ENCODE assay signal across 18 cellular contexts in the genomic region with DNA sequence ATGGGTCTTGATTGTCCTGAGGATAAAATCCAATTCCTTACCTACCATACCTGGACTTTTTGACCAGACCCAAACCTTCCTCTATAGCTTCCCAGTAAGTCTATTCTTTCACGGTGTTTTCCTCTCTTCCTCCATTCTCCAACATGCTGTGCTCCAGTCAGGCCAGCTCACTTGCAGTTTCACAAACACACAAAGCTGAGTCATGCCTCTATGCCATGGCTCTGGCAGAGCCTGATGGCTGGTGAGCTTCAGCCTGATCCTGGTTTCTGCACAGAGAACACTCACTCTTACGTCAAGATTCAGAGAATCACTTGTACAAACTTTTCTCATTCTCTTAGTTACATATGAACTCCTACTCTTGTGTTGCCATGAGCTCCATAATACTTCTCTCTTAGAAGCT. TPM values are rescaled to one million over a fixed set of nuclear protein-coding genes. Genes with fewer than 3 reads are reported as not detected.
DNase-seq lines count a peak whose midpoint lies in the region; ATAC-seq, FAIRE-seq and TF ChIP-seq lines count a peak whose summit lies in the region.
"Had no signal": no experiment of that assay in that cellular context is flagged by ENCODE, and none has a peak within 500 bp of the region (broad histone marks: within the 10 kb centered on the region; RNA-seq: fewer than 3 reads in every experiment).

No MANE protein-coding gene starts in this region.

- no peaks in the 10 kb centered on the region for H3K9me3 Mint-ChIP-seq in naive B cell
- H3K9me3 Mint-ChIP-seq: activated T-cell treated with anti-CD3 and anti-CD28 coated beads, Interleukin-2, amount 50 U/mL, for 4 hours had no signal

- in situ Hi-C loops in GM12878 (cut with MboI), result no loop called here

- H4K20me1 ChIP-seq in GM12878 (ENCODE audit: control insufficient read depth, insufficient read depth), result no peaks in the 10 kb centered on the region

- no peak overlapping the region for H3K9ac ChIP-seq in GM12878 (ENCODE audit: control insufficient read depth, insufficient read depth, low read length)

- WGBS in GM12878 (ENCODE audit: insufficient coverage, insufficient replicate concordance, low lambda C conversion rate, missing lambda C conversion rate), result 71% methylated on average over 2 of the region's 2 CpGs

- no peak overlapping the region for H3K27ac ChIP-seq in GM12878 (ENCODE audit: control insufficient read depth, insufficient read depth)
- H3K27ac ChIP-seq: body of pancreas, gastroesophageal sphincter, Peyer's patch had no signal

- H3K4me1 Mint-ChIP-seq in naive B cell, result peaks cover 43 to 55% (median 43%) of the 10 kb centered on the region in 3 donors
- H3K4me1 Mint-ChIP-seq: activated CD4-positive, alpha-beta T cell treated with anti-CD3 and anti-CD28 coated beads for 36 hours had no signal

- H3K27ac Mint-ChIP-seq in naive B cell, result peak overlapping the region in 5 of 6 donors; percentile 8 to 88 (median 48)
- H3K27ac Mint-ChIP-seq: activated CD4-positive, alpha-beta T cell treated with anti-CD3 and anti-CD28 coated beads for 36 hours had no signal

- peak; percentile 61 for DNase-seq in DMS53 (lab: John Stamatoyannopoulos, UW)
- DNase-seq in LoVo (ENCODE audit: low spot score), result peak; percentile 9
- DNase-seq in GM12878 (ENCODE audit: low read depth, low spot score), result no peak
- no peak for DNase-seq in naive B cell
- DNase-seq in HuH-7 (ENCODE audit: low spot score), result no peak
- DNase-seq in AG08396 (ENCODE audit: low spot score), result no peak
- DNase-seq: activated CD4-positive, alpha-beta T cell treated with anti-CD3 and anti-CD28 coated beads for 36 hours; activated T-cell treated with anti-CD3 and anti-CD28 coated beads, Interleukin-2, amount 50 U/mL, for 4 hours; body of pancreas; C1 segment of cervical spinal cord; kidney; NCI-H2227 treated with DMSO at 0.1 percent for 48 hours; Peyer's patch; stimulated activated CD4-positive, alpha-beta T cell treated with anti-CD3 and anti-CD28 coated beads, Interleukin-2, amount 100 ng/mL, for 24 hours had no signal

- no peak for FAIRE-seq in GM12878 (lab: Jason Lieb, UNC)
- FAIRE-seq: kidney had no signal

- BruUV-seq in GM12878 (replicated peaks; lab: Mats Ljungman, UMichigan), result no TSS peak

- POLR2A ChIA-PET in GM12878 (lab: Charles Lee), result interaction anchor here (0.8 kb wide), 1 partner anchor 15 kb away, joined by 3 read pairs; no protein-coding TSS in a partner anchor

- no peak overlapping the region for H3K4me2 ChIP-seq in GM12878 (ENCODE audit: control insufficient read depth, insufficient read depth)

- no peak for TF ChIP-seq POLR2A in GM12878 (IDR thresholded peaks at IDR 0.05; ENCODE audit: low read depth, low read length)

- H3K27me3 Mint-ChIP-seq in naive B cell, result no peaks in the 10 kb centered on the region

- no peak for TF ChIP-seq EP300 in GM12878 (IDR thresholded peaks at IDR 0.05; ENCODE audit: borderline replicate concordance in 1 of 2, control insufficient read depth in 1 of 2, low read depth in 2 of 2, low read length in 2 of 2)

- no peak overlapping the region for H3K4me3 ChIP-seq in GM12878
- H3K4me3 ChIP-seq: body of pancreas, gastroesophageal sphincter, Peyer's patch had no signal

- RAD21 ChIA-PET in GM12878 (lab: Charles Lee; ENCODE audit: unreplicated experiment), result no interaction called here

- peak overlapping the region in 2 of 8 donors; percentile 6 to 12 for H3K4me3 Mint-ChIP-seq in naive B cell
- H3K4me3 Mint-ChIP-seq: activated CD4-positive, alpha-beta T cell treated with anti-CD3 and anti-CD28 coated beads for 36 hours; activated T-cell treated with anti-CD3 and anti-CD28 coated beads, Interleukin-2, amount 50 U/mL, for 4 hours had no signal

- SMC1A ChIA-PET in GM12878 (lab: Charles Lee; ENCODE audit: uncharacterized antibody, unreplicated experiment), result interaction anchor here (1.3 kb wide), 1 partner anchor 60 kb away, joined by 3 read pairs; no protein-coding TSS in a partner anchor

- no peaks in the 10 kb centered on the region for H3K9me3 ChIP-seq in GM12878 (replicated peaks; ENCODE audit: control insufficient read depth, insufficient read depth, low read length)
- H3K9me3 ChIP-seq: body of pancreas, gastroesophageal sphincter, Peyer's patch had no signal

- intact Hi-C loops in GM12878 (cut with micrococcal nuclease; ENCODE audit: unreplicated experiment), result no loop called here

- no peak for TF ChIP-seq RAD21 in GM12878 (IDR thresholded peaks at IDR 0.05; ENCODE audit: insufficient read depth, low read depth, low read length)

- TF ChIP-seq CTCF in GM12878 (IDR thresholded peaks at IDR 0.05 in 2 of 3, conservative IDR thresholded peaks at IDR 0.05 in 1 of 3; ENCODE audit: control insufficient read depth in 2 of 3, extremely low read depth in 1 of 3, insufficient read depth in 1 of 3, low read depth in 3 of 3, low read length in 3 of 3), result no peak

- H3K36me3 Mint-ChIP-seq in naive B cell, result no peaks in the 10 kb centered on the region

- H3K27me3 ChIP-seq in GM12878 (replicated peaks in 1 of 2; ENCODE audit: control insufficient read depth in 2 of 2, insufficient read depth in 2 of 2, low read length in 1 of 2), result no peaks in the 10 kb centered on the region; a peak in 1 of 4 replicates
- H3K27me3 ChIP-seq: body of pancreas, Peyer's patch had no signal

- CTCF ChIA-PET in GM12878 (lab: Yijun Ruan, JAX), result interaction anchor here (1.2 kb wide), 1 partner anchor 15 kb away, joined by 4 read pairs; no protein-coding TSS in a partner anchor

- H3K79me2 ChIP-seq in GM12878 (ENCODE audit: control insufficient read depth, insufficient read depth, low read length), result no peaks in the 10 kb centered on the region

- ATAC-seq in GM12878 (no peak), naive B cell (ENCODE audit: low read depth in 2 of 2) (no peak), GM19397 (IDR thresholded peaks at IDR 0.05; ENCODE audit: unreplicated experiment) (no peak), HG03520 (IDR thresholded peaks at IDR 0.05; ENCODE audit: unreplicated experiment) (no peak)
- ATAC-seq: activated CD4-positive, alpha-beta T cell treated with anti-CD3 and anti-CD28 coated beads for 36 hours; activated T-cell treated with anti-CD3 and anti-CD28 coated beads, Interleukin-2, amount 50 U/mL, for 4 hours; body of pancreas; gastroesophageal sphincter had no signal

- H2AFZ ChIP-seq in GM12878 (ENCODE audit: control insufficient read depth, low read depth, low read length), result peak overlapping the region; percentile 11

- H3K36me3 ChIP-seq in GM12878 (ENCODE audit: control insufficient read depth in 2 of 2, insufficient read depth in 2 of 2, low read length in 1 of 2), result no peaks in the 10 kb centered on the region
- H3K36me3 ChIP-seq: gastroesophageal sphincter, Peyer's patch had no signal

- H3K4me1 ChIP-seq in GM12878 (ENCODE audit: control insufficient read depth, insufficient read depth, low read length), result peaks cover 13% of the 10 kb centered on the region
- H3K4me1 ChIP-seq: body of pancreas, gastroesophageal sphincter, Peyer's patch had no signal

TF ChIP-seq in GM12878, 131 proteins besides CTCF, POLR2A, EP300 and RAD21:
- TF ChIP-seq, protein P1, sequence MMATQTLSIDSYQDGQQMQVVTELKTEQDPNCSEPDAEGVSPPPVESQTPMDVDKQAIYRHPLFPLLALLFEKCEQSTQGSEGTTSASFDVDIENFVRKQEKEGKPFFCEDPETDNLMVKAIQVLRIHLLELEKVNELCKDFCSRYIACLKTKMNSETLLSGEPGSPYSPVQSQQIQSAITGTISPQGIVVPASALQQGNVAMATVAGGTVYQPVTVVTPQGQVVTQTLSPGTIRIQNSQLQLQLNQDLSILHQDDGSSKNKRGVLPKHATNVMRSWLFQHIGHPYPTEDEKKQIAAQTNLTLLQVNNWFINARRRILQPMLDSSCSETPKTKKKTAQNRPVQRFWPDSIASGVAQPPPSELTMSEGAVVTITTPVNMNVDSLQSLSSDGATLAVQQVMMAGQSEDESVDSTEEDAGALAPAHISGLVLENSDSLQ (IDR thresholded peaks at IDR 0.05), result no peak
TF ChIP-seq in GM12878: peak in this region for 0.

RNA-seq across cellular contexts. Expression of a gene that starts 27.7 kb away (rescaled TPM):
- total RNA-seq in GM12878 (2013; cell fraction: nucleolus; rRNA removed), result 196 and 209 TPM in 2 replicates
- 45.7 and 45.9 TPM in 2 replicates for total RNA-seq in GM12878 (2014; rRNA removed)
- total RNA-seq in GM12878 (2014; rRNA removed; fragmentation: Illumina TruSeq; extraction: Trizol), result 27.3 and 28.1 TPM in 2 replicates
- 118 and 123 TPM in 2 replicates for total RNA-seq in GM12878 (2021)
- 24.5 TPM for polyA plus RNA-seq in GM12878 (2011; ENCODE audit: low read depth)
- polyA plus RNA-seq in GM12878 (2011; rRNA removed), result 12.7 and 23.6 TPM in 2 replicates
- polyA plus RNA-seq in GM12878 (2011; cell fraction: cytosol; rRNA removed), result 26.7 and 29.9 TPM in 2 replicates
- 57.1 and 80.5 TPM in 2 replicates for polyA plus RNA-seq in GM12878 (2011; cell fraction: nucleus; rRNA removed)
- 41.7 and 47.1 TPM in 2 replicates for polyA plus RNA-seq in GM12878 (2012)
- polyA plus RNA-seq in GM12878 (2014; fragmentation: Illumina TruSeq; extraction: Trizol), result 29.9 and 48.1 TPM in 2 replicates
- 1 to 10 TPM; 2.2 to 2.4 TPM for polyA plus RNA-seq in GM12878 (2014; fragmentation: Nextera tagmentation; extraction: Ambion mirVana)
- 36.8 and 44.5 TPM in 2 replicates for polyA plus RNA-seq in GM12878 (2014; rRNA removed)
- polyA plus RNA-seq in GM12878 (2016; fragmentation: Nextera tagmentation; extraction: Ambion mirVana), result 10 to 100 TPM; 31.2 to 32.6 TPM
- polyA minus RNA-seq in GM12878 (2011; rRNA and poly(A)+ RNA removed), result 57.6 and 59.1 TPM in 2 replicates
- polyA minus RNA-seq in GM12878 (2011; cell fraction: cytosol; rRNA and poly(A)+ RNA removed), result 23.0 and 30.2 TPM in 2 replicates
- polyA minus RNA-seq in GM12878 (2011; cell fraction: nucleus; rRNA and poly(A)+ RNA removed), result 66.4 and 122 TPM in 2 replicates
- polyA plus RNA-seq in naive B cell (ENCODE audit: low read depth in 6 of 6), result 10 to 100 TPM; 17.1 to 83.5 (median 45.3) TPM
- total RNA-seq: M059J had no signal

RNA-seq across cellular contexts. Expression of a gene that starts 58.6 kb away (rescaled TPM):
- total RNA-seq in GM12878 (2013; cell fraction: nucleolus; rRNA removed), result 289 and 299 TPM in 2 replicates
- total RNA-seq in GM12878 (2014; rRNA removed) (42.9 and 48.0 TPM in 2 replicates), GM12878 (2014; rRNA removed; fragmentation: Illumina TruSeq; extraction: Trizol) (73.6 and 75.8 TPM in 2 replicates), GM12878 (2021) (45.8 and 49.9 TPM in 2 replicates)
- polyA plus RNA-seq in GM12878 (2011; ENCODE audit: low read depth), result 22.6 TPM
- polyA plus RNA-seq in GM12878 (2011; rRNA removed) (178 and 200 TPM in 2 replicates), GM12878 (2014; fragmentation: Illumina TruSeq; extraction: Trizol) (87.6 and 112 TPM in 2 replicates), GM12878 (2014; fragmentation: Nextera tagmentation; extraction: Ambion mirVana) (10 to 100 TPM; 58.6 to 60.8 TPM), GM12878 (2014; rRNA removed) (34.2 and 45.1 TPM in 2 replicates), GM12878 (2016; fragmentation: Nextera tagmentation; extraction: Ambion mirVana) (10 to 100 TPM; 46.2 to 48.1 TPM), naive B cell (ENCODE audit: low read depth in 6 of 6) (100 to 1,000 TPM; 156 to 214 (median 187) TPM)
- polyA plus RNA-seq in GM12878 (2011; cell fraction: cytosol; rRNA removed), result 140 and 169 TPM in 2 replicates
- 86.0 and 107 TPM in 2 replicates for polyA plus RNA-seq in GM12878 (2011; cell fraction: nucleus; rRNA removed)
- polyA plus RNA-seq in GM12878 (2012), result 33.6 and 39.7 TPM in 2 replicates
- polyA minus RNA-seq in GM12878 (2011; rRNA and poly(A)+ RNA removed), result 214 and 217 TPM in 2 replicates
- 55.5 and 64.1 TPM in 2 replicates for polyA minus RNA-seq in GM12878 (2011; cell fraction: cytosol; rRNA and poly(A)+ RNA removed)
- 75.1 and 94.9 TPM in 2 replicates for polyA minus RNA-seq in GM12878 (2011; cell fraction: nucleus; rRNA and poly(A)+ RNA removed)

Comparison
In these comparisons a context has a peak if more than half of its experiments do, and no peak if none do; other contexts are left out.
1. DNase-seq: peak in DMS53 (single experiment) and LoVo (single experiment); none in GM12878 (single experiment), naive B cell (single experiment), HuH-7 (single experiment) and AG08396 (single experiment).